9 cellular contexts compared by ENCODE assay signal in the genomic region with DNA sequence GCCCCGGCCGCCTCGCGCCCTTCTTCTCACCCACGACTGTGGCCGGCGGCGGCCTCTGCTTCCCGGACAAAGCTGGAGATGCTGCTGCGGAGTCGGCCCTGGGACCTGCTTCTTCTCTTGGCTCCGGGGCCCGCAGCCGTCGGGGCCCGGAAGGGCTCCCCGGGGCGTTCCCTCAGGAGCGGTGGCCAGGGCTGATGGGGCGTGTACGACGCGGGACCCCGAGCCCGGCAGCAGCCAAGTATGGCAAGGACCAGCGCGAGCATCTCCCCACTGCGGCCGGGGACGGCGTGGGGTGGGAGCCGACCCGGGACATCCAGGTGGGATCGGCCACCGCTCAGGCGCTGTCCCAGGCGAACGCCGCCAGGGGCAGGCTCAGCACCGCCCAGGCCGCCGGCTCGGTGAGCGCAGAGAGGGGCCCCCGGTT. TPM values are rescaled to one million over a fixed set of nuclear protein-coding genes. Genes with fewer than 3 reads are reported as not detected.
DNase-seq lines count a peak whose midpoint lies in the region; ATAC-seq, FAIRE-seq and TF ChIP-seq lines count a peak whose summit lies in the region.
"Had no signal": no experiment of that assay in that cellular context is flagged by ENCODE, and none has a peak within 500 bp of the region (broad histone marks: within the 10 kb centered on the region; RNA-seq: fewer than 3 reads in every experiment).

No MANE protein-coding gene starts in this region.

- peaks cover 0 to 21% of the 10 kb centered on the region in 2 donors for H3K27me3 ChIP-seq in Peyer's patch

- H3K27ac Mint-ChIP-seq in neural crest cell (ENCODE audit: unreplicated experiment): no peak overlapping the region
- H3K27ac Mint-ChIP-seq: T-helper 2 cell treated with Interferon-gamma antibody and Interleukin-4, amounts not matched to agents 5 μg/mL and 100 μg/mL, for 36 hours had no signal

- no peaks in the 10 kb centered on the region for H3K36me3 Mint-ChIP-seq in neural crest cell (ENCODE audit: low read depth)

- no peak for TF ChIP-seq CTCF in A549 (IDR thresholded peaks at IDR 0.05)
- TF ChIP-seq CTCF in Peyer's patch (IDR thresholded peaks at IDR 0.05): no peak
- TF ChIP-seq CTCF in fibroblast of villous mesenchyme (IDR thresholded peaks at IDR 0.05; ENCODE audit: insufficient read depth, low read depth, low read length): no peak
- peak; percentile 26 for TF ChIP-seq CTCF in neural crest cell (conservative IDR thresholded peaks at IDR 0.05)

- DNase-seq in A549 (ENCODE audit: low read depth in 1 of 2, low spot score in 1 of 2) (no peak), Peyer's patch (no peak), fibroblast of villous mesenchyme (ENCODE audit: low read depth) (no peak), neural crest cell (ENCODE audit: low read depth, low spot score) (no peak), NCI-H146 treated with DMSO at 0.1 percent for 48 hours (lab: John Stamatoyannopoulos, UW; ENCODE audit: unreplicated experiment) (no peak), posterior vena cava (ENCODE audit: low spot score) (no peak), hepatic stellate cell (ENCODE audit: low spot score) (no peak)

- CTCF ChIA-PET in A549 (lab: Yijun Ruan, JAX): interaction anchor here (6.1 kb wide), 1 partner anchor 15 kb away, joined by 56 read pairs; no protein-coding TSS in a partner anchor

- H3K4me3 Mint-ChIP-seq in neural crest cell: no peak overlapping the region

- POLR2A ChIA-PET in A549 (lab: Yijun Ruan, JAX): interaction anchor here (2.9 kb wide), 1 partner anchor 28 kb away, joined by 38 read pairs; a partner anchor contains a TSS

- 0 out of 3 replicates have a peak, but pooled peaks cover 4% of the 10 kb centered on the region for H3K9me3 ChIP-seq in A549
- no peaks in the 10 kb centered on the region for H3K9me3 ChIP-seq in Peyer's patch

- intact Hi-C loops in posterior vena cava (cut with DNase I): no loop called here

- H3K27ac ChIP-seq in A549 (no peak overlapping the region), Peyer's patch (peak overlapping the region in 1 of 4 donors; percentile 14)

- H3K4me3 ChIP-seq in A549 (peak overlapping the region; percentile 48), Peyer's patch (peak overlapping the region; percentile 29 to 62 (median 54)), fibroblast of villous mesenchyme (ENCODE audit: low read depth, low read length) (peak overlapping the region; percentile 59)

- ATAC-seq in A549 (peak; percentile 17 to 41; a peak in 3 of 6 replicates), GM21423 (IDR thresholded peaks at IDR 0.05; ENCODE audit: unreplicated experiment) (no peak)

- peak overlapping the region; percentile 99 for H3K4me2 ChIP-seq in A549

- H3K36me3 ChIP-seq in Peyer's patch: no peaks in the 10 kb centered on the region

- TF ChIP-seq RAD21 in A549 (conservative IDR thresholded peaks at IDR 0.05 in 1 of 2, IDR thresholded peaks at IDR 0.05 in 1 of 2): no peak

- FAIRE-seq in A549 (lab: Jason Lieb, UNC): no peak

- TF ChIP-seq EP300 in A549 (IDR thresholded peaks at IDR 0.05): no peak

- TF ChIP-seq POLR2A in A549 (IDR thresholded peaks at IDR 0.05; ENCODE audit: low read length): no peak
- no peak for TF ChIP-seq POLR2A in Peyer's patch (IDR thresholded peaks at IDR 0.05)

- WGBS in A549 (ENCODE audit: missing lambda C conversion rate): no CpG with 5 or more reads among the region's 45 CpGs

- peaks cover 3% of the 10 kb centered on the region for H3K4me1 Mint-ChIP-seq in neural crest cell

- no peaks in the 10 kb centered on the region for H3K9me3 Mint-ChIP-seq in neural crest cell

- H3K4me1 ChIP-seq in A549 (0 out of 3 replicates have a peak, but pooled peaks cover 15% of the 10 kb centered on the region), Peyer's patch (peaks cover 0 to 27% (median 12%) of the 10 kb centered on the region in 4 donors)

- H3K27me3 Mint-ChIP-seq in neural crest cell (ENCODE audit: low read depth): peaks cover 95% of the 10 kb centered on the region

TF ChIP-seq in A549, 52 proteins besides CTCF, POLR2A, EP300 and RAD21:
- TF ChIP-seq FOSB (CRISPR knock-in tag; IDR thresholded peaks at IDR 0.05) (no peak), MAFK (IDR thresholded peaks at IDR 0.05; ENCODE audit: partially characterized antibody) (no peak), HDAC2 (IDR thresholded peaks at IDR 0.05) (no peak), ESRRA (IDR thresholded peaks at IDR 0.05; ENCODE audit: borderline replicate concordance, low read length) (no peak), GATA3 (IDR thresholded peaks at IDR 0.05; ENCODE audit: borderline replicate concordance) (no peak), SMC3 (IDR thresholded peaks at IDR 0.05) (no peak)

RNA-seq across cellular contexts. Expression of a gene that starts 27.6 kb away (rescaled TPM):
- polyA plus RNA-seq in A549 (2011; rRNA removed) (14.4 and 17.3 TPM in 2 replicates), A549 (2017; fragmentation: RNase III; extraction: RNeasy Plus Mini Kit Qiagen cat#74134 plus additional on column Dnase treatment) (20.9 to 23.5 TPM (median 21.2 TPM) in 3 replicates)
- polyA plus RNA-seq in A549 (2012; cell fraction: cytosol; rRNA removed): 4.5 and 4.7 TPM in 2 replicates
- polyA plus RNA-seq in A549 (2012; cell fraction: nucleus; rRNA removed): 3.2 and 6.2 TPM in 2 replicates
- polyA minus RNA-seq in A549 (2011; rRNA and poly(A)+ RNA removed): 10.5 and 10.8 TPM in 2 replicates
- total RNA-seq in Peyer's patch (10 to 100 TPM in 3 of 4 donors, 1 to 10 TPM in 1; 9.6 to 23.9 (median 11.6) TPM), fibroblast of villous mesenchyme (17.7 and 21.2 TPM in 2 replicates), neural crest cell (27.7 TPM in 2 replicates), posterior vena cava (10 to 100 TPM; 11.9 to 13.3 TPM)
